In the genomic region with DNA sequence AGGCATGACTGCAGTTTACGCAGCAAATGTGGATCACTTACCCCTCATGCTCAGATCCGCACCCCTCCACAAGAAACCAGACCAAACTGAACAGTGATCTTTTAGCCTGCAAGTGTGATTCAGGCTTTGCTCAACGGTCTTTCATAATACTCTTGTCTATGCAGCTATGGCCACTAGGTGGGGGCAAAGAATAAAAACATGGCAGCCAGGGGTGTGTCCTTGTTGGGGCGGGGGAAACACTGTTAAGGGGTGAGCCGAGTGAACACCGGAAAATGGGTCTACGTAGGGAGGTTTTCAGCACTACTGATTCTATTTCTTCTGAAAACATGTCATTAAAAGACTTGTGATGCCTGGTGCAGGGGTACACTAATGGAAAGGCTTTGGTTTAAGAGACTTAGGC, we compare ENCODE assay signal across 8 cellular contexts. TPM values are rescaled to one million over a fixed set of nuclear protein-coding genes. Genes with fewer than 3 reads are reported as not detected.
A peak's percentile ranks its signal among the peaks of the same experiment; 100 is the strongest.
DNase-seq lines count a peak whose midpoint lies in the region; ATAC-seq and TF ChIP-seq lines count a peak whose summit lies in the region.

No MANE protein-coding gene starts in this region.

- no peak for TF ChIP-seq POLR2A in IMR-90 (IDR thresholded peaks at IDR 0.05; ENCODE audit: low read depth, low read length)

- POLR2A ChIA-PET in GM10248 (lab: Yijun Ruan, JAX) (no interaction called here), IMR-90 (lab: Charles Lee; ENCODE audit: unreplicated experiment) (interaction anchor here (0.5 kb wide), 1 partner anchor 54 kb away, joined by 3 read pairs; no protein-coding TSS in a partner anchor)

- H3K9me3 ChIP-seq in IMR-90 (ENCODE audit: control insufficient read depth, insufficient read depth, low read length) (no peaks in the 10 kb centered on the region), OCI-LY3 (ENCODE audit: insufficient read depth, low read length) (no peaks in the 10 kb centered on the region)

- H2BK15ac ChIP-seq in IMR-90 (ENCODE audit: low read depth, low read length): no peak overlapping the region

- H2BK5ac ChIP-seq in IMR-90 (ENCODE audit: low read depth, low read length, poor library complexity, severe bottlenecking): no peak overlapping the region

- no TSS peak for BruUV-seq in IMR-90 (replicated peaks; lab: Mats Ljungman, UMichigan)

- no peak overlapping the region for H3K23ac ChIP-seq in IMR-90 (ENCODE audit: low read depth, low read length)

- H3K9ac ChIP-seq in IMR-90 (ENCODE audit: low read depth, low read length): no peak overlapping the region
- no peak overlapping the region for H3K9ac ChIP-seq in OCI-LY3 (ENCODE audit: low read length)

- H2AFZ ChIP-seq in IMR-90 (replicated peaks; ENCODE audit: low read length, poor library complexity) (peak overlapping the region; percentile 36), OCI-LY3 (ENCODE audit: low read depth, low read length) (peak overlapping the region; percentile 65; the same call in 1 of the 2 replicates)

- WGBS in IMR-90 (ENCODE audit: extremely low coverage in 2 of 2, insufficient read length in 1 of 2), 2 experiments: 38% methylated on average over 3 of the region's 7 CpGs; no CpG with 5 or more reads in 1 of the 2 experiments

- DNase-seq in GM10248 (ENCODE audit: extremely low spot score) (peak; percentile 56), IMR-90 (peak; percentile 52), glomerular visceral epithelial cell (ENCODE audit: extremely low spot score) (peak; percentile 47), putamen (ENCODE audit: low spot score) (peak; percentile 62), DMS79 treated with DMSO at 0.1 percent for 48 hours (lab: John Stamatoyannopoulos, UW) (no peak)
- peak; percentile 4 for DNase-seq in activated effector memory CD4-positive, alpha-beta T cell treated with Interleukin-2 at 50 U/mL for 16 hours

- H3K4me2 ChIP-seq in IMR-90 (ENCODE audit: low read depth, low read length) (peak overlapping the region; percentile 35; the same call in 1 of the 2 replicates), OCI-LY3 (ENCODE audit: low read length) (peak overlapping the region; percentile 66)

- no peak overlapping the region for H4K5ac ChIP-seq in IMR-90 (ENCODE audit: low read depth, low read length)

- TF ChIP-seq CTCF in GM10248 (IDR thresholded peaks at IDR 0.05; ENCODE audit: control extremely low read depth, extremely low read depth, low read depth, missing control alignments) (peak; percentile 47), IMR-90 (conservative IDR thresholded peaks at IDR 0.05; ENCODE audit: low read depth, low read length) (peak; percentile 61), OCI-LY3 (IDR thresholded peaks at IDR 0.05; ENCODE audit: low read depth, low read length) (peak; percentile 60)

- no peak overlapping the region for H2BK20ac ChIP-seq in IMR-90 (ENCODE audit: low read depth, low read length)

- H3K4me1 ChIP-seq in IMR-90 (ENCODE audit: control insufficient read depth, insufficient read depth, low read length) (no peaks in the 10 kb centered on the region), OCI-LY3 (ENCODE audit: low read length) (no peaks in the 10 kb centered on the region)

- CTCF ChIA-PET in GM10248 (lab: Yijun Ruan, JAX) (interaction anchor here (0.7 to 2.2 kb wide), 10 partner anchors 11 to 623 kb away, joined by 3 to 14 read pairs (median 3); no protein-coding TSS in a partner anchor), IMR-90 (lab: Yijun Ruan, JAX) (interaction anchor here (1.0 to 1.7 kb wide), 2 partner anchors 24 to 398 kb away, joined by 3 to 4 read pairs; no protein-coding TSS in a partner anchor)

- dilution Hi-C loops in IMR-90 (cut with HindIII; ENCODE audit: low sequenced_read_pairs, unreplicated experiment): no loop called here

- H3K4me3 ChIP-seq in IMR-90 (ENCODE audit: insufficient read depth, low read depth, low read length): no peak overlapping the region
- peak overlapping the region; percentile 58 for H3K4me3 ChIP-seq in OCI-LY3 (ENCODE audit: low read length)

- H3K4ac ChIP-seq in IMR-90 (ENCODE audit: low read depth, low read length): no peak overlapping the region

- peak; percentile 97 for ATAC-seq in GM21786 (IDR thresholded peaks at IDR 0.05; ENCODE audit: unreplicated experiment)
- peak; percentile 96 for ATAC-seq in IMR-90 (ENCODE audit: low read depth)

- H3K79me1 ChIP-seq in IMR-90 (ENCODE audit: low read depth in 1 of 2, low read length in 2 of 2): no peaks in the 10 kb centered on the region

- H3K56ac ChIP-seq in IMR-90 (ENCODE audit: extremely low read depth, insufficient read depth, low read length): no peak overlapping the region

- no peaks in the 10 kb centered on the region for H3K9me1 ChIP-seq in IMR-90 (ENCODE audit: insufficient read depth, low read length)

- H3K27me3 ChIP-seq in IMR-90 (ENCODE audit: control insufficient read depth, insufficient read depth, low read length): no peaks in the 10 kb centered on the region
- H3K27me3 ChIP-seq in OCI-LY3 (ENCODE audit: low read depth, low read length): no peaks in the 10 kb centered on the region

- H2BK120ac ChIP-seq in IMR-90 (ENCODE audit: low read depth, low read length): no peak overlapping the region

- no peaks in the 10 kb centered on the region for H3K79me2 ChIP-seq in OCI-LY3 (ENCODE audit: low read length)

- no peak overlapping the region for H3K18ac ChIP-seq in IMR-90 (ENCODE audit: low read depth, low read length)

- no peaks in the 10 kb centered on the region for H4K20me1 ChIP-seq in IMR-90 (ENCODE audit: insufficient read depth, low read length)
- no peaks in the 10 kb centered on the region for H4K20me1 ChIP-seq in OCI-LY3 (ENCODE audit: insufficient read depth, low read length)

- no peak overlapping the region for H2AK9ac ChIP-seq in IMR-90 (replicated peaks; ENCODE audit: low read depth, low read length, poor library complexity)

- H3K27ac ChIP-seq in IMR-90 (ENCODE audit: insufficient read depth, low read length) (no peak overlapping the region), OCI-LY3 (ENCODE audit: low read length) (no peak overlapping the region)

- no peak overlapping the region for H4K8ac ChIP-seq in IMR-90 (ENCODE audit: low read depth in 2 of 2, low read length in 2 of 2)

- no peak overlapping the region for H2AK5ac ChIP-seq in IMR-90 (ENCODE audit: low read depth, low read length)

- H3K36me3 ChIP-seq in IMR-90 (ENCODE audit: control insufficient read depth, insufficient read depth, low read length) (no peaks in the 10 kb centered on the region), OCI-LY3 (replicated peaks; ENCODE audit: low read depth, low read length) (no peaks in the 10 kb centered on the region)

- in situ Hi-C loops in IMR-90 (cut with MboI; ENCODE audit: low sequenced_read_pairs): no loop called here

- peak; percentile 45 for TF ChIP-seq RAD21 in IMR-90 (IDR thresholded peaks at IDR 0.05; ENCODE audit: low read length)

- H4K91ac ChIP-seq in IMR-90 (ENCODE audit: insufficient read depth, low read depth, low read length): no peak overlapping the region

- intact Hi-C loops in IMR-90 (cut with micrococcal nuclease): no loop called here

- no peak overlapping the region for H3K14ac ChIP-seq in IMR-90 (replicated peaks; ENCODE audit: low read depth, low read length)

TF ChIP-seq in IMR-90, 13 proteins besides CTCF, POLR2A, EP300 and RAD21:
- TF ChIP-seq MXI1 (IDR thresholded peaks at IDR 0.05; ENCODE audit: borderline replicate concordance, low read depth, low read length): no peak
- TF ChIP-seq, protein P1, sequence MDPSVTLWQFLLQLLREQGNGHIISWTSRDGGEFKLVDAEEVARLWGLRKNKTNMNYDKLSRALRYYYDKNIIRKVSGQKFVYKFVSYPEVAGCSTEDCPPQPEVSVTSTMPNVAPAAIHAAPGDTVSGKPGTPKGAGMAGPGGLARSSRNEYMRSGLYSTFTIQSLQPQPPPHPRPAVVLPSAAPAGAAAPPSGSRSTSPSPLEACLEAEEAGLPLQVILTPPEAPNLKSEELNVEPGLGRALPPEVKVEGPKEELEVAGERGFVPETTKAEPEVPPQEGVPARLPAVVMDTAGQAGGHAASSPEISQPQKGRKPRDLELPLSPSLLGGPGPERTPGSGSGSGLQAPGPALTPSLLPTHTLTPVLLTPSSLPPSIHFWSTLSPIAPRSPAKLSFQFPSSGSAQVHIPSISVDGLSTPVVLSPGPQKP (IDR thresholded peaks at IDR 0.05; ENCODE audit: borderline replicate concordance, low read depth, low read length): no peak
- peak; percentile 19; the same call in 1 of the 2 replicates for TF ChIP-seq MAZ (IDR thresholded peaks at IDR 0.05; ENCODE audit: borderline replicate concordance, low read depth, low read length)
- TF ChIP-seq, protein P2, sequence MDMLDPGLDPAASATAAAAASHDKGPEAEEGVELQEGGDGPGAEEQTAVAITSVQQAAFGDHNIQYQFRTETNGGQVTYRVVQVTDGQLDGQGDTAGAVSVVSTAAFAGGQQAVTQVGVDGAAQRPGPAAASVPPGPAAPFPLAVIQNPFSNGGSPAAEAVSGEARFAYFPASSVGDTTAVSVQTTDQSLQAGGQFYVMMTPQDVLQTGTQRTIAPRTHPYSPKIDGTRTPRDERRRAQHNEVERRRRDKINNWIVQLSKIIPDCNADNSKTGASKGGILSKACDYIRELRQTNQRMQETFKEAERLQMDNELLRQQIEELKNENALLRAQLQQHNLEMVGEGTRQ (IDR thresholded peaks at IDR 0.05; ENCODE audit: low read depth, low read length): no peak
- TF ChIP-seq FOS (IDR thresholded peaks at IDR 0.05; ENCODE audit: low read depth, low read length): no peak
- no peak for TF ChIP-seq RCOR1 (IDR thresholded peaks at IDR 0.05; ENCODE audit: insufficient replicate concordance, low read length)
- TF ChIP-seq CEBPB (IDR thresholded peaks at IDR 0.05; ENCODE audit: low read depth, low read length): peak; percentile 55; the same call in 1 of the 2 replicates
- no peak for TF ChIP-seq RFX5 (IDR thresholded peaks at IDR 0.05; ENCODE audit: low read depth, low read length)
- TF ChIP-seq MAFK (IDR thresholded peaks at IDR 0.05; ENCODE audit: low read depth, low read length): no peak
- peak; percentile 32 for TF ChIP-seq SMC3 (IDR thresholded peaks at IDR 0.05; ENCODE audit: low read depth, low read length)
- TF ChIP-seq CHD1 (IDR thresholded peaks at IDR 0.05; ENCODE audit: low read depth, low read length): no peak
- no peak for TF ChIP-seq NFE2L2 (IDR thresholded peaks at IDR 0.05; ENCODE audit: low read depth, low read length)

RNA-seq across cellular contexts. Expression of a gene that starts 49.8 kb away (rescaled TPM):
- total RNA-seq in IMR-90 (2012; rRNA removed): not detected in 2 replicates
- polyA plus RNA-seq in IMR-90 (2012; rRNA removed): not detected in 2 replicates
- not detected in 2 replicates for polyA plus RNA-seq in IMR-90 (2012; cell fraction: cytosol; rRNA removed)
- not detected in 2 replicates for polyA plus RNA-seq in IMR-90 (2012; cell fraction: nucleus; rRNA removed; ENCODE audit: low replicate concordance)
